17 cellular contexts compared by ENCODE assay signal in the genomic region with DNA sequence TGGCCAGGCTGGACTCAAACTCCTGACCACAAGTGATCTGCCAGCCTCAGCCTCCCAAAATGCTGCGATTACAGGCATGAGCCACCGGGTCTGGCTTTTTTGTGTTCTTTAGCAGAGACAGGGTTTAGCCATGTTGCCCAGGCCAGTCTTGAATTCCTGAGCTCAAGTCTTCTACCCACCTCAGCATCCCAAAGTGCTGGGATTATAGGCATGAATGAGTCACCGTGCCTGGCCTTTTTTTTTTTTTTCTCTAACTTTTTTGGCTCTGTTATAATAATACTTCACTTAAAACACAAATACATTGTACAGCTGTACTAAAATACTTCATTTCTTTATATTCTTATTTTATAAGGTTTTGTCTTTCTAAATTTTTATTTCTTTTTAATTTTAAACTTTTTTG.
DNase-seq lines count a peak whose midpoint lies in the region; TF ChIP-seq lines count a peak whose summit lies in the region.
"Had no signal": no experiment of that assay in that cellular context is flagged by ENCODE, and none has a peak within 500 bp of the region (broad histone marks: within the 10 kb centered on the region; RNA-seq: fewer than 3 reads in every experiment).

No MANE protein-coding gene starts in this region.

- no peaks in the 10 kb centered on the region for H3K27me3 ChIP-seq in neural progenitor cell
- H3K27me3 ChIP-seq: BE2C had no signal

- H3K9me3 Mint-ChIP-seq in neural progenitor cell, result no peaks in the 10 kb centered on the region
- peaks cover 11% of the 10 kb centered on the region for H3K9me3 Mint-ChIP-seq in activated naive CD4-positive, alpha-beta T cell treated with anti-CD3 and anti-CD28 coated beads, Interleukin-2, amount 10 ng/mL, durations not matched to agents 7 days and 5 days
- H3K9me3 Mint-ChIP-seq: H9 had no signal

- H3K4me1 Mint-ChIP-seq in neural progenitor cell, result peaks cover 10% of the 10 kb centered on the region
- no peaks in the 10 kb centered on the region for H3K4me1 Mint-ChIP-seq in activated naive CD4-positive, alpha-beta T cell treated with anti-CD3 and anti-CD28 coated beads, Interleukin-2, amount 10 ng/mL, durations not matched to agents 7 days and 5 days
- H3K4me1 Mint-ChIP-seq: CD4-positive, alpha-beta memory T cell; H9; IgD-negative memory B cell had no signal

- CTCF ChIA-PET in HEK293T (lab: Yijun Ruan, JAX), result interaction anchor here (0.7 kb wide), 1 partner anchor 69 kb away, joined by 4 read pairs; no protein-coding TSS in a partner anchor
- CTCF ChIA-PET in activated naive CD4-positive, alpha-beta T cell treated with anti-CD3 and anti-CD28 coated beads, Interleukin-2, amount 10 ng/mL, durations not matched to agents 7 days and 5 days (lab: Charles Lee), result no interaction called here

- H3K36me3 Mint-ChIP-seq in neural progenitor cell, result no peaks in the 10 kb centered on the region
- H3K36me3 Mint-ChIP-seq in activated naive CD4-positive, alpha-beta T cell treated with anti-CD3 and anti-CD28 coated beads, Interleukin-2, amount 10 ng/mL, durations not matched to agents 7 days and 5 days, result no peaks in the 10 kb centered on the region
- H3K36me3 Mint-ChIP-seq: CD4-positive, alpha-beta memory T cell; IgD-negative memory B cell had no signal

- no peaks in the 10 kb centered on the region for H3K9me3 ChIP-seq in neural progenitor cell (ENCODE audit: low read depth)
- H3K9me3 ChIP-seq: A549, BE2C had no signal

- H4K20me1 ChIP-seq in neural progenitor cell (ENCODE audit: low read depth), result no peaks in the 10 kb centered on the region

- H3K27me3 Mint-ChIP-seq in neural progenitor cell (ENCODE audit: insufficient read depth, low read depth), result peaks cover 2% of the 10 kb centered on the region
- no peaks in the 10 kb centered on the region for H3K27me3 Mint-ChIP-seq in activated naive CD4-positive, alpha-beta T cell treated with anti-CD3 and anti-CD28 coated beads, Interleukin-2, amount 10 ng/mL, durations not matched to agents 7 days and 5 days
- H3K27me3 Mint-ChIP-seq: CD4-positive, alpha-beta memory T cell; IgD-negative memory B cell had no signal

- POLR2A ChIA-PET in HEK293T (lab: Yijun Ruan, JAX), result no interaction called here

- no peaks in the 10 kb centered on the region for H3F3A ChIP-seq in neural progenitor cell (ENCODE audit: low read depth)

- H3K27ac ChIP-seq in neural progenitor cell, result no peak overlapping the region
- H3K27ac ChIP-seq: A549, C4-2B had no signal

- H3K4me3 Mint-ChIP-seq in neural progenitor cell, result no peak overlapping the region
- no peak overlapping the region for H3K4me3 Mint-ChIP-seq in activated naive CD4-positive, alpha-beta T cell treated with anti-CD3 and anti-CD28 coated beads, Interleukin-2, amount 10 ng/mL, durations not matched to agents 7 days and 5 days
- H3K4me3 Mint-ChIP-seq: CD4-positive, alpha-beta memory T cell; H9; IgD-negative memory B cell had no signal

- H3K9ac ChIP-seq in neural progenitor cell, result no peak overlapping the region

- H3K79me2 ChIP-seq in neural progenitor cell (ENCODE audit: low read depth), result no peaks in the 10 kb centered on the region

- DNase-seq in HEK293T (ENCODE audit: extremely low spot score) (no peak), LHCN-M2 (ENCODE audit: low read depth) (peak; percentile 14), astrocyte of the spinal cord (ENCODE audit: low read depth, low spot score) (peak; percentile 11), neural progenitor cell (ENCODE audit: low spot score) (peak; percentile 7), NCI-H1092 treated with DMSO at 0.1 percent for 48 hours (lab: John Stamatoyannopoulos, UW) (no peak), SHP77 treated with DMSO at 0.1 percent for 48 hours (lab: John Stamatoyannopoulos, UW) (no peak)
- DNase-seq in activated naive CD4-positive, alpha-beta T cell treated with anti-CD3 and anti-CD28 coated beads, Interleukin-2, amount 10 ng/mL, durations not matched to agents 7 days and 5 days, result no peak
- DNase-seq: BE2C; CD4-positive, alpha-beta memory T cell; DMS79 treated with DMSO at 0.1 percent for 48 hours; EL; GDM1; H9; KG1 had no signal

- in situ Hi-C loops in astrocyte of the spinal cord (cut with HindIII; ENCODE audit: low sequenced_read_pairs), result no loop called here

- no peak for TF ChIP-seq CTCF in astrocyte of the spinal cord (IDR thresholded peaks at IDR 0.05; ENCODE audit: low read depth, low read length)
- TF ChIP-seq CTCF in neural progenitor cell (IDR thresholded peaks at IDR 0.05), result no peak

- no peaks in the 10 kb centered on the region for H3K4me1 ChIP-seq in neural progenitor cell
- H3K4me1 ChIP-seq: A549, BE2C had no signal

- H3K4me3 ChIP-seq in astrocyte of the spinal cord (ENCODE audit: low read depth, low read length) (no peak overlapping the region), neural progenitor cell (no peak overlapping the region)
- H3K4me3 ChIP-seq: A549 had no signal

- H2AFZ ChIP-seq in neural progenitor cell (replicated peaks), result no peak overlapping the region

- no peak overlapping the region for H3K4me2 ChIP-seq in neural progenitor cell
- H3K4me2 ChIP-seq: A549 had no signal

- no peak overlapping the region for H3K27ac Mint-ChIP-seq in neural progenitor cell
- H3K27ac Mint-ChIP-seq in activated naive CD4-positive, alpha-beta T cell treated with anti-CD3 and anti-CD28 coated beads, Interleukin-2, amount 10 ng/mL, durations not matched to agents 7 days and 5 days, result no peak overlapping the region
- H3K27ac Mint-ChIP-seq: CD4-positive, alpha-beta memory T cell; H9; IgD-negative memory B cell had no signal

- H3K36me3 ChIP-seq in neural progenitor cell, result no peaks in the 10 kb centered on the region
- H3K36me3 ChIP-seq: BE2C had no signal

TF ChIP-seq in HEK293T, 16 proteins besides CTCF, POLR2A, EP300 and RAD21:
- peak; percentile 66 for TF ChIP-seq ZNF384 (IDR thresholded peaks at IDR 0.05)
- TF ChIP-seq, protein P1, sequence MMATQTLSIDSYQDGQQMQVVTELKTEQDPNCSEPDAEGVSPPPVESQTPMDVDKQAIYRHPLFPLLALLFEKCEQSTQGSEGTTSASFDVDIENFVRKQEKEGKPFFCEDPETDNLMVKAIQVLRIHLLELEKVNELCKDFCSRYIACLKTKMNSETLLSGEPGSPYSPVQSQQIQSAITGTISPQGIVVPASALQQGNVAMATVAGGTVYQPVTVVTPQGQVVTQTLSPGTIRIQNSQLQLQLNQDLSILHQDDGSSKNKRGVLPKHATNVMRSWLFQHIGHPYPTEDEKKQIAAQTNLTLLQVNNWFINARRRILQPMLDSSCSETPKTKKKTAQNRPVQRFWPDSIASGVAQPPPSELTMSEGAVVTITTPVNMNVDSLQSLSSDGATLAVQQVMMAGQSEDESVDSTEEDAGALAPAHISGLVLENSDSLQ (IDR thresholded peaks at IDR 0.05), result no peak

Comparison
In these comparisons a context has a peak if more than half of its experiments do, and no peak if none do; other contexts are left out.
1. DNase-seq: peak in LHCN-M2 (single experiment), astrocyte of the spinal cord (single experiment) and neural progenitor cell (single experiment); none in HEK293T (single experiment), activated naive CD4-positive, alpha-beta T cell treated with anti-CD3 and anti-CD28 coated beads, Interleukin-2, amount 10 ng/mL, durations not matched to agents 7 days and 5 days (single experiment), NCI-H1092 treated with DMSO at 0.1 percent for 48 hours (single experiment) and SHP77 treated with DMSO at 0.1 percent for 48 hours (single experiment).